Comparison of ENCODE assay signal across 23 cellular contexts in the genomic region with DNA sequence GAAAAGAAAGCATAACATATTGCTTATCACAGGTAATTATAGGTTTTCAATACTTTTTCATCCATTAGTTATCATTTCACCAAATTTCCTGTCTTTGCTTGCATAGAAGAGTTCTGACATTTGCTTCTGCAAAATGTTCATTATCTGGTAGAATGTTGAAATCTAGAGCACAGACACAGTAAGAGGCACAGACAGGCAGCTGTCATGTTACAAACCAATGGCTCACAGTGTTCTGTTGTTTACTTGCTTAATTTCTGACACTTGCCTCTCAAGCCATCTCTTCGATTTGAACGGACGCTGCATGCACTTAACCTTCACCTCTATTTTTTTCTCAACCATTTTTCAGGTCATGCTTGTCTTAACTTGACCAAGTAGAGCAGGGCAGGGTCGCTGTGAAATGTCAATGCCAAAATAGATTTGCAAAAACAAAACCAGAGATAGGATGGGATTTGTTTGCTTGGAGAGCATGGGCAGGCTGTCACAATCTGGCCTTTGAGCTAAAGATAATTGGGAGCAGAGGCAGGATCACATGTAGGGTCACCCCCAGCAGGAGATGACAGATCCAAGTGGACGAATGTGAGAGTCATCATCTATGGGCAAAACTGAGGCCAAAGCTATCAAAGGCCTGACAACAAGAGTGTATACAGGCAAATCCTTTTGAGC.
DNase-seq lines count a peak whose midpoint lies in the region; ATAC-seq, FAIRE-seq and TF ChIP-seq lines count a peak whose summit lies in the region.
"Had no signal": no experiment of that assay in that cellular context is flagged by ENCODE, and none has a peak within 500 bp of the region (broad histone marks: within the 10 kb centered on the region; RNA-seq: fewer than 3 reads in every experiment).

No MANE protein-coding gene starts in this region.

- H3K36me3 ChIP-seq in liver (ENCODE audit: control insufficient read depth in 4 of 4, insufficient read depth in 3 of 4, low read depth in 1 of 4, low read length in 3 of 4) = no peaks in the 10 kb centered on the region

- CTCF ChIA-PET in A549 (lab: Yijun Ruan, JAX) = no interaction called here

- WGBS in A549 (ENCODE audit: missing lambda C conversion rate) = 42% methylated on average over 5 of the region's 5 CpGs
- 25% methylated on average over 5 of the region's 5 CpGs for WGBS in liver

- H3K27me3 ChIP-seq in liver (ENCODE audit: control insufficient read depth in 4 of 4, insufficient read depth in 4 of 4, low read length in 3 of 4) = no peaks in the 10 kb centered on the region

- H3K27ac ChIP-seq in A549 (no peak overlapping the region), liver (ENCODE audit: low read depth in 1 of 2, low read length in 2 of 2) (peak overlapping the region in 1 of 2 donors; percentile 25)

- TF ChIP-seq EP300 in A549 (IDR thresholded peaks at IDR 0.05) = no peak

- H3K9ac ChIP-seq in liver (ENCODE audit: low read depth in 1 of 2, low read length in 2 of 2) = no peak overlapping the region

- no peak overlapping the region for H3K4me3 ChIP-seq in A549
- no peak overlapping the region for H3K4me3 ChIP-seq in liver (ENCODE audit: low read depth in 1 of 3, low read length in 3 of 3)

- TF ChIP-seq CTCF in A549 (IDR thresholded peaks at IDR 0.05) (no peak), liver (IDR thresholded peaks at IDR 0.05; ENCODE audit: low read depth, low read length, missing input control) (no peak)

- no peak for TF ChIP-seq RAD21 in A549 (conservative IDR thresholded peaks at IDR 0.05 in 1 of 2, IDR thresholded peaks at IDR 0.05 in 1 of 2)
- TF ChIP-seq RAD21 in liver (IDR thresholded peaks at IDR 0.05) = no peak

- H3K4me2 ChIP-seq in A549 = no peak overlapping the region

- DNase-seq in NCI-H1417 (lab: John Stamatoyannopoulos, UW) (peak in 2 of 3 experiments; percentile 13 to 53), NCI-H1417 treated with DMSO at 0.1 percent for 48 hours (lab: John Stamatoyannopoulos, UW) (no peak), A549 (ENCODE audit: low read depth in 1 of 2, low spot score in 1 of 2) (no peak), NCI-H69 (lab: John Stamatoyannopoulos, UW) (peak; percentile 81), NCI-H82 (lab: John Stamatoyannopoulos, UW) (no peak), iPS-NIHi7 (ENCODE audit: extremely low spot score) (no peak)
- DNase-seq in stimulated activated CD4-positive, alpha-beta T cell treated with anti-CD3 and anti-CD28 coated beads, Interleukin-4, amount 100 ng/mL, for 4 hours = no peak
- DNase-seq: 8988T; AML-193; C1 segment of cervical spinal cord; CD8-positive, alpha-beta T cell; DND-41; H9; HFFc6; KBM-7; MM.1S; NCI-H1092; NCI-H187; NCI-H446; NCI-H526 had no signal

- FAIRE-seq in A549 (lab: Jason Lieb, UNC) = peak; percentile 49
- FAIRE-seq: GM12892 had no signal

- H3K4me1 ChIP-seq in A549 (no peaks in the 10 kb centered on the region), liver (ENCODE audit: control insufficient read depth in 4 of 4, insufficient read depth in 4 of 4, low read length in 3 of 4) (peaks cover 0 to 12% (median 6%) of the 10 kb centered on the region in 4 donors)

- H3K9me3 ChIP-seq in A549 (no peaks in the 10 kb centered on the region), liver (ENCODE audit: control insufficient read depth in 4 of 4, low read length in 3 of 4) (peaks cover 0 to 3% (median 0%) of the 10 kb centered on the region in 4 donors)

- POLR2A ChIA-PET in A549 (lab: Yijun Ruan, JAX) = no interaction called here

- no peak for TF ChIP-seq POLR2A in A549 (IDR thresholded peaks at IDR 0.05; ENCODE audit: low read length)

- no peak for ATAC-seq in A549
- ATAC-seq: CD8-positive, alpha-beta T cell; Panc1 had no signal

TF ChIP-seq in A549, 52 proteins besides CTCF, POLR2A, EP300 and RAD21:
- TF ChIP-seq CHD2 (IDR thresholded peaks at IDR 0.05; ENCODE audit: low read length, partially characterized antibody) = no peak
- TF ChIP-seq, protein P1, sequence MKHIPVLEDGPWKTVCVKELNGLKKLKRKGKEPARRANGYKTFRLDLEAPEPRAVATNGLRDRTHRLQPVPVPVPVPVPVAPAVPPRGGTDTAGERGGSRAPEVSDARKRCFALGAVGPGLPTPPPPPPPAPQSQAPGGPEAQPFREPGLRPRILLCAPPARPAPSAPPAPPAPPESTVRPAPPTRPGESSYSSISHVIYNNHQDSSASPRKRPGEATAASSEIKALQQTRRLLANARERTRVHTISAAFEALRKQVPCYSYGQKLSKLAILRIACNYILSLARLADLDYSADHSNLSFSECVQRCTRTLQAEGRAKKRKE (CRISPR knock-in tag; IDR thresholded peaks at IDR 0.05; ENCODE audit: low read depth) = no peak
- no peak for TF ChIP-seq POLR2AphosphoS2 (conservative IDR thresholded peaks at IDR 0.05; ENCODE audit: low read length)
- TF ChIP-seq NR3C1 (IDR thresholded peaks at IDR 0.05) = no peak
- TF ChIP-seq HOXB13 (CRISPR knock-in tag; IDR thresholded peaks at IDR 0.05; ENCODE audit: low read depth) = no peak
- no peak for TF ChIP-seq PHF8 (IDR thresholded peaks at IDR 0.05; ENCODE audit: borderline replicate concordance, low read depth)
- no peak for TF ChIP-seq MAFK (IDR thresholded peaks at IDR 0.05; ENCODE audit: partially characterized antibody)
- TF ChIP-seq KDM1A (IDR thresholded peaks at IDR 0.05; ENCODE audit: low read depth) = no peak
- no peak for TF ChIP-seq HOXB5 (CRISPR knock-in tag; IDR thresholded peaks at IDR 0.05)
- TF ChIP-seq, protein P2, sequence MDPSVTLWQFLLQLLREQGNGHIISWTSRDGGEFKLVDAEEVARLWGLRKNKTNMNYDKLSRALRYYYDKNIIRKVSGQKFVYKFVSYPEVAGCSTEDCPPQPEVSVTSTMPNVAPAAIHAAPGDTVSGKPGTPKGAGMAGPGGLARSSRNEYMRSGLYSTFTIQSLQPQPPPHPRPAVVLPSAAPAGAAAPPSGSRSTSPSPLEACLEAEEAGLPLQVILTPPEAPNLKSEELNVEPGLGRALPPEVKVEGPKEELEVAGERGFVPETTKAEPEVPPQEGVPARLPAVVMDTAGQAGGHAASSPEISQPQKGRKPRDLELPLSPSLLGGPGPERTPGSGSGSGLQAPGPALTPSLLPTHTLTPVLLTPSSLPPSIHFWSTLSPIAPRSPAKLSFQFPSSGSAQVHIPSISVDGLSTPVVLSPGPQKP (IDR thresholded peaks at IDR 0.05; ENCODE audit: low read depth, low read length) = no peak
- no peak for TF ChIP-seq CBX8 (IDR thresholded peaks at IDR 0.05)
- no peak for TF ChIP-seq SMC3 (IDR thresholded peaks at IDR 0.05)
- TF ChIP-seq NFE2L2 (conservative IDR thresholded peaks at IDR 0.05; ENCODE audit: low read length) = no peak
- TF ChIP-seq JUNB (IDR thresholded peaks at IDR 0.05) = no peak
- no peak for TF ChIP-seq CHD4 (IDR thresholded peaks at IDR 0.05; ENCODE audit: borderline replicate concordance)
TF ChIP-seq in A549: peak in this region for 0.

TF ChIP-seq in liver, 16 proteins besides CTCF, POLR2A, EP300 and RAD21:
- TF ChIP-seq HNF4G (IDR thresholded peaks at IDR 0.05) (no peak), SP1 (IDR thresholded peaks at IDR 0.05) (peak; percentile 31), NR2F2 (IDR thresholded peaks at IDR 0.05) (no peak), JUND (IDR thresholded peaks at IDR 0.05) (no peak), FOXA2 (IDR thresholded peaks at IDR 0.05) (no peak), RXRA (IDR thresholded peaks at IDR 0.05) (peak in 1 of 2 donors; percentile 48), FOXA1 (IDR thresholded peaks at IDR 0.05) (no peak), TAF1 (conservative IDR thresholded peaks at IDR 0.05) (no peak), HNF4A (conservative IDR thresholded peaks at IDR 0.05) (peak; percentile 70 to 79)
- TF ChIP-seq, protein P3, sequence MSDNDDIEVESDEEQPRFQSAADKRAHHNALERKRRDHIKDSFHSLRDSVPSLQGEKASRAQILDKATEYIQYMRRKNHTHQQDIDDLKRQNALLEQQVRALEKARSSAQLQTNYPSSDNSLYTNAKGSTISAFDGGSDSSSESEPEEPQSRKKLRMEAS (IDR thresholded peaks at IDR 0.05) = no peak
- TF ChIP-seq, protein P4, sequence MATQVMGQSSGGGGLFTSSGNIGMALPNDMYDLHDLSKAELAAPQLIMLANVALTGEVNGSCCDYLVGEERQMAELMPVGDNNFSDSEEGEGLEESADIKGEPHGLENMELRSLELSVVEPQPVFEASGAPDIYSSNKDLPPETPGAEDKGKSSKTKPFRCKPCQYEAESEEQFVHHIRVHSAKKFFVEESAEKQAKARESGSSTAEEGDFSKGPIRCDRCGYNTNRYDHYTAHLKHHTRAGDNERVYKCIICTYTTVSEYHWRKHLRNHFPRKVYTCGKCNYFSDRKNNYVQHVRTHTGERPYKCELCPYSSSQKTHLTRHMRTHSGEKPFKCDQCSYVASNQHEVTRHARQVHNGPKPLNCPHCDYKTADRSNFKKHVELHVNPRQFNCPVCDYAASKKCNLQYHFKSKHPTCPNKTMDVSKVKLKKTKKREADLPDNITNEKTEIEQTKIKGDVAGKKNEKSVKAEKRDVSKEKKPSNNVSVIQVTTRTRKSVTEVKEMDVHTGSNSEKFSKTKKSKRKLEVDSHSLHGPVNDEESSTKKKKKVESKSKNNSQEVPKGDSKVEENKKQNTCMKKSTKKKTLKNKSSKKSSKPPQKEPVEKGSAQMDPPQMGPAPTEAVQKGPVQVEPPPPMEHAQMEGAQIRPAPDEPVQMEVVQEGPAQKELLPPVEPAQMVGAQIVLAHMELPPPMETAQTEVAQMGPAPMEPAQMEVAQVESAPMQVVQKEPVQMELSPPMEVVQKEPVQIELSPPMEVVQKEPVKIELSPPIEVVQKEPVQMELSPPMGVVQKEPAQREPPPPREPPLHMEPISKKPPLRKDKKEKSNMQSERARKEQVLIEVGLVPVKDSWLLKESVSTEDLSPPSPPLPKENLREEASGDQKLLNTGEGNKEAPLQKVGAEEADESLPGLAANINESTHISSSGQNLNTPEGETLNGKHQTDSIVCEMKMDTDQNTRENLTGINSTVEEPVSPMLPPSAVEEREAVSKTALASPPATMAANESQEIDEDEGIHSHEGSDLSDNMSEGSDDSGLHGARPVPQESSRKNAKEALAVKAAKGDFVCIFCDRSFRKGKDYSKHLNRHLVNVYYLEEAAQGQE (IDR thresholded peaks at IDR 0.05) = no peak

Comparison
In these comparisons a context has a peak if more than half of its experiments do, and no peak if none do; other contexts are left out.
1. DNase-seq: peak in NCI-H1417 (2 of 3) and NCI-H69 (single experiment); none in NCI-H1417 treated with DMSO at 0.1 percent for 48 hours (single experiment), A549 (0 of 2), NCI-H82 (single experiment), stimulated activated CD4-positive, alpha-beta T cell treated with anti-CD3 and anti-CD28 coated beads, Interleukin-4, amount 100 ng/mL, for 4 hours (0 of 2) and iPS-NIHi7 (single experiment).